8 cellular contexts compared by ENCODE assay signal in the genomic region with DNA sequence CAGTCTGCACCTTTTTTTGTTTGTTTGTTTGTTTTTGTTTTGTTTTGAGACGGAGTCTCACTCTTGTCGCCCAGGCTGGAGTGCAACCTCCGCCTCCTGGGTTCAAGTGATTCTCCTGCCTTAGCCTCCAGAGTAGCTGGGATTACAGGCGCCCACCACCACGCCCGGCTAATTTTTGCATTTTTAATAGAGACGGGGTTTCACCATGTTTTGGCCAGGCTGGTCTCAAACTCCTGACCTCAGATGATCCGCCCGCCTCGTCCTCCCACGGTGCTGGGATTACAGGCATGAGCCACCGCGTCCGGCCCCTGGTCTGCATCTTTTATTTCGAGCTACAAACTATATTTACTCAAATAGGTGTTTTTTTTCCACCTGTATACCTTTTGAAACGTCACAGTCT. TPM values are rescaled to one million over a fixed set of nuclear protein-coding genes. Genes with fewer than 3 reads are reported as not detected.
DNase-seq lines count a peak whose midpoint lies in the region; ATAC-seq and TF ChIP-seq lines count a peak whose summit lies in the region.
"Not testable (repeated sequence)": the region's sequence is repeated elsewhere in the genome, so short reads cannot be mapped to it uniquely, and the experiment has no call there.

No MANE protein-coding gene starts in this region.

- not testable (repeated sequence) for H3K9me3 ChIP-seq in Caco-2; WERI-Rb-1 (ENCODE audit: severe bottlenecking); fibroblast of lung (ENCODE audit: control insufficient read depth, insufficient read depth, low read depth, low read length); lower lobe of right lung; psoas muscle

- H3K27ac Mint-ChIP-seq in Caco-2 (ENCODE audit: unreplicated experiment) (peak overlapping the region; percentile 99), type B pancreatic cell (peak overlapping the region; percentile 98)

- not testable (repeated sequence) for TF ChIP-seq CTCF in Caco-2 (IDR thresholded peaks at IDR 0.05; ENCODE audit: insufficient read depth in 1 of 2, low read depth in 1 of 2, low read length in 1 of 2, severe bottlenecking in 1 of 2, unreplicated experiment in 1 of 2); KMS-11 (conservative IDR thresholded peaks at IDR 0.05; ENCODE audit: low read depth, low read length); WERI-Rb-1 (IDR thresholded peaks at IDR 0.05; ENCODE audit: low read depth, low read length); astrocyte of the spinal cord (IDR thresholded peaks at IDR 0.05; ENCODE audit: low read depth, low read length); fibroblast of lung (conservative IDR thresholded peaks at IDR 0.05 in 1 of 2, IDR thresholded peaks at IDR 0.05 in 1 of 2; ENCODE audit: low read depth in 1 of 2, low read length in 2 of 2); lower lobe of right lung (IDR thresholded peaks at IDR 0.05); psoas muscle (IDR thresholded peaks at IDR 0.05); type B pancreatic cell (conservative IDR thresholded peaks at IDR 0.05)

- H3K4me3 Mint-ChIP-seq in Caco-2 (ENCODE audit: unreplicated experiment) = peak overlapping the region; percentile 90
- peak overlapping the region; percentile 96 for H3K4me3 Mint-ChIP-seq in type B pancreatic cell

- H3K4me1 ChIP-seq in Caco-2 = peaks cover 15% of the 10 kb centered on the region
- peaks cover 26% of the 10 kb centered on the region for H3K4me1 ChIP-seq in KMS-11 (ENCODE audit: low read depth, poor library complexity, severe bottlenecking)
- not testable (repeated sequence) for H3K4me1 ChIP-seq in fibroblast of lung (ENCODE audit: control insufficient read depth, extremely low read depth, insufficient read depth, low read length)
- H3K4me1 ChIP-seq in lower lobe of right lung = peaks cover 31% of the 10 kb centered on the region
- peaks cover 21% of the 10 kb centered on the region for H3K4me1 ChIP-seq in psoas muscle

- H3K4me3 ChIP-seq in Caco-2 (ENCODE audit: low read depth, low read length) (peak overlapping the region; percentile 67), KMS-11 (IDR thresholded peaks at IDR 0.05; ENCODE audit: insufficient read depth, low read depth, low read length) (peak overlapping the region; percentile 74), WERI-Rb-1 (ENCODE audit: low read depth, low read length) (peak overlapping the region; percentile 91), astrocyte of the spinal cord (ENCODE audit: low read depth, low read length) (peak overlapping the region; percentile 92), fibroblast of lung (replicated peaks in 1 of 4; ENCODE audit: control extremely low read depth in 1 of 4, insufficient read depth in 1 of 4, low read depth in 3 of 4, low read length in 4 of 4) (peak overlapping the region; percentile 57 to 90 (median 74)), lower lobe of right lung (peak overlapping the region; percentile 87), psoas muscle (peak overlapping the region; percentile 88)

- H3K36me3 ChIP-seq in Caco-2 (ENCODE audit: control insufficient read depth, insufficient read depth, low read length); KMS-11 (ENCODE audit: insufficient read depth); fibroblast of lung (ENCODE audit: control insufficient read depth, insufficient read depth, low read length): not testable (repeated sequence)
- H3K36me3 ChIP-seq in WERI-Rb-1 = peaks cover 30% of the 10 kb centered on the region
- peaks cover 33% of the 10 kb centered on the region for H3K36me3 ChIP-seq in lower lobe of right lung
- H3K36me3 ChIP-seq in psoas muscle (ENCODE audit: insufficient read depth in 1 of 2, low read depth in 1 of 2) = peaks cover 3 to 36% of the 10 kb centered on the region in 2 donors

- H2AFZ ChIP-seq in KMS-11 (ENCODE audit: low read depth) = peak overlapping the region; percentile 76
- peak overlapping the region; percentile 76 for H2AFZ ChIP-seq in fibroblast of lung (ENCODE audit: low read length)

- POLR2A ChIA-PET in Caco-2 (lab: Charles Lee) = not testable (repeated sequence)

- H4K20me1 ChIP-seq in KMS-11 (ENCODE audit: insufficient read depth); fibroblast of lung (ENCODE audit: control insufficient read depth, extremely low read depth, insufficient read depth, low read length): not testable (repeated sequence)

- not testable (repeated sequence) for H3K4me1 Mint-ChIP-seq in Caco-2 (ENCODE audit: low read depth, unreplicated experiment)
- peaks cover 22% of the 10 kb centered on the region for H3K4me1 Mint-ChIP-seq in type B pancreatic cell (ENCODE audit: unreplicated experiment)

- CTCF ChIA-PET in Caco-2 (lab: Charles Lee) = not testable (repeated sequence)

- H3K27ac ChIP-seq in KMS-11 (peak overlapping the region; percentile 98), WERI-Rb-1 (peak overlapping the region; percentile 100), fibroblast of lung (ENCODE audit: insufficient read depth, low read length) (peak overlapping the region; percentile 99), lower lobe of right lung (peak overlapping the region; percentile 99), psoas muscle (peak overlapping the region; percentile 99)

- not testable (repeated sequence) for H3K9me3 Mint-ChIP-seq in Caco-2 (ENCODE audit: unreplicated experiment); type B pancreatic cell

- not testable (repeated sequence) for H3K27me3 ChIP-seq in Caco-2 (replicated peaks; ENCODE audit: control insufficient read depth, insufficient read depth, low read length); KMS-11 (ENCODE audit: insufficient read depth, low read depth); WERI-Rb-1 (ENCODE audit: insufficient read depth, low read depth, severe bottlenecking); fibroblast of lung (ENCODE audit: control insufficient read depth, insufficient read depth, low read length); lower lobe of right lung (ENCODE audit: low read depth); psoas muscle (ENCODE audit: insufficient read depth in 3 of 3, low read length in 2 of 3)

- DNase-seq in Caco-2 (peak in 1 of 2 experiments; percentile 14), WERI-Rb-1 (peak; percentile 41)
- not testable (repeated sequence) for DNase-seq in astrocyte of the spinal cord (ENCODE audit: low read depth, low spot score); fibroblast of lung (ENCODE audit: low read depth in 2 of 2); lower lobe of right lung; psoas muscle; type B pancreatic cell (ENCODE audit: extremely low spot score, unreplicated experiment)

- WGBS in psoas muscle, 3 donors = 2% methylated on average over 14 to 16 of the region's 16 CpGs

- ATAC-seq in lower lobe of right lung, psoas muscle: not testable (repeated sequence)

- H3K36me3 Mint-ChIP-seq in Caco-2 (ENCODE audit: insufficient read depth, unreplicated experiment) = peaks cover 55% of the 10 kb centered on the region
- H3K36me3 Mint-ChIP-seq in type B pancreatic cell = not testable (repeated sequence)

- in situ Hi-C loops in astrocyte of the spinal cord (cut with HindIII; ENCODE audit: low sequenced_read_pairs) = not testable (repeated sequence)

- intact Hi-C loops in Caco-2 (cut with micrococcal nuclease; ENCODE audit: unreplicated experiment); lower lobe of right lung (cut with DNase I); psoas muscle (cut with DNase I): not testable (repeated sequence)

- H3K9ac ChIP-seq in KMS-11 (peak overlapping the region; percentile 98), fibroblast of lung (ENCODE audit: insufficient read depth, low read length) (peak overlapping the region; percentile 26)

- H3K4me2 ChIP-seq in KMS-11 (peak overlapping the region; percentile 35), fibroblast of lung (ENCODE audit: extremely low read depth, insufficient read depth, low read length) (peak overlapping the region; percentile 90)

- H3K27me3 Mint-ChIP-seq in Caco-2 (ENCODE audit: insufficient read depth, unreplicated experiment); type B pancreatic cell: not testable (repeated sequence)

- H3K79me2 ChIP-seq in KMS-11 (ENCODE audit: insufficient read depth, low read depth) (peaks cover 59% of the 10 kb centered on the region), fibroblast of lung (ENCODE audit: control insufficient read depth, insufficient read depth, low read length) (peaks cover 45% of the 10 kb centered on the region)

- BruUV-seq in Caco-2 (replicated peaks; lab: Mats Ljungman, UMichigan) = TSS peak; percentile 54

RNA-seq across cellular contexts. Expression of gene RAD17, which starts 0.7 kb away (rescaled TPM):
- total RNA-seq in Caco-2 (2022) (33.8 and 36.0 TPM in 2 replicates), fibroblast of lung (20.5 and 30.1 TPM in 2 replicates), lower lobe of right lung (19.5 TPM), psoas muscle (10 to 100 TPM; 11.9 to 19.2 (median 13.5) TPM), type B pancreatic cell (ENCODE audit: low replicate concordance) (19.6 and 30.9 TPM in 2 replicates)
- polyA plus RNA-seq in fibroblast of lung (14.9 and 16.3 TPM in 2 replicates), psoas muscle (10 to 100 TPM in 1 of 3 donors, 1 to 10 TPM in 2; 6.8 to 15.1 (median 9.6) TPM)
- 14.7 and 14.9 TPM in 2 replicates for polyA plus RNA-seq in fibroblast of lung (2012)
- 8.1 and 14.0 TPM in 2 replicates for polyA minus RNA-seq in fibroblast of lung (ENCODE audit: low replicate concordance)

RNA-seq across cellular contexts. Expression of gene AK6, which starts 1.0 kb away (rescaled TPM):
- 66.8 and 75.1 TPM in 2 replicates for total RNA-seq in Caco-2 (2022)
- 31.3 and 34.3 TPM in 2 replicates for total RNA-seq in fibroblast of lung
- polyA plus RNA-seq in fibroblast of lung = 51.8 and 55.1 TPM in 2 replicates
- 46.8 and 57.6 TPM in 2 replicates for polyA plus RNA-seq in fibroblast of lung (2012)
- polyA minus RNA-seq in fibroblast of lung (ENCODE audit: low replicate concordance) = not detected in 2 replicates
- total RNA-seq in lower lobe of right lung = 29.1 TPM
- 10 to 100 TPM; 23.5 to 59.9 (median 52.8) TPM for total RNA-seq in psoas muscle
- polyA plus RNA-seq in psoas muscle = 100 to 1,000 TPM in 1 of 3 donors, 10 to 100 TPM in 2; 70.7 to 116 (median 96.0) TPM
- total RNA-seq in type B pancreatic cell (ENCODE audit: low replicate concordance) = 29.9 and 30.8 TPM in 2 replicates

RNA-seq across cellular contexts. Expression of gene TAF9, which starts 1.0 kb away (rescaled TPM):
- total RNA-seq in Caco-2 (2022) (92.5 and 101 TPM in 2 replicates), fibroblast of lung (73.2 and 114 TPM in 2 replicates), lower lobe of right lung (35.7 TPM), psoas muscle (10 to 100 TPM; 38.8 to 61.2 (median 47.4) TPM), type B pancreatic cell (ENCODE audit: low replicate concordance) (59.9 and 60.2 TPM in 2 replicates)
- polyA plus RNA-seq in fibroblast of lung (154 and 169 TPM in 2 replicates), psoas muscle (10 to 100 TPM; 53.3 to 92.9 (median 66.6) TPM)
- polyA plus RNA-seq in fibroblast of lung (2012) = 83.8 and 97.7 TPM in 2 replicates
- polyA minus RNA-seq in fibroblast of lung (ENCODE audit: low replicate concordance) = 9.4 and 11.3 TPM in 2 replicates

RNA-seq across cellular contexts. Expression of gene CCDC125, which starts 37.7 kb away (rescaled TPM):
- 20.8 and 22.4 TPM in 2 replicates for total RNA-seq in Caco-2 (2022)
- total RNA-seq in fibroblast of lung = 7.7 and 8.3 TPM in 2 replicates
- 2.2 and 4.2 TPM in 2 replicates for polyA plus RNA-seq in fibroblast of lung
- 2.4 and 3.7 TPM in 2 replicates for polyA plus RNA-seq in fibroblast of lung (2012)
- polyA minus RNA-seq in fibroblast of lung (ENCODE audit: low replicate concordance) = 0.86 and 1.5 TPM in 2 replicates
- 13.0 TPM for total RNA-seq in lower lobe of right lung
- 1 to 10 TPM; 1.7 to 3.6 (median 1.9) TPM for total RNA-seq in psoas muscle
- 1 to 10 TPM; 1.1 to 2.6 (median 2.6) TPM for polyA plus RNA-seq in psoas muscle
- total RNA-seq in type B pancreatic cell (ENCODE audit: low replicate concordance) = 5.5 and 6.9 TPM in 2 replicates

RNA-seq across cellular contexts. Expression of gene MARVELD2, which starts 44.6 kb away (rescaled TPM):
- total RNA-seq in Caco-2 (2022) (47.2 and 50.3 TPM in 2 replicates), fibroblast of lung (1.3 and 2.5 TPM in 2 replicates), lower lobe of right lung (26.2 TPM), psoas muscle (under 1 TPM in 3 of 4 donors, not detected in 1; 0.10 to 0.25 (median 0.19) TPM), type B pancreatic cell (ENCODE audit: low replicate concordance) (26.1 and 62.5 TPM in 2 replicates)
- polyA plus RNA-seq in fibroblast of lung (2.9 and 5.1 TPM in 2 replicates), psoas muscle (under 1 TPM; 0.03 to 0.13 (median 0.09) TPM)
- 1.1 and 3.0 TPM in 2 replicates for polyA plus RNA-seq in fibroblast of lung (2012)
- polyA minus RNA-seq in fibroblast of lung (ENCODE audit: low replicate concordance) = 2.9 and 4.4 TPM in 2 replicates
